ENCODE assay signal across 10 cellular contexts in genomic region chr1:40389871-40390560, GRCh38. TPM values are rescaled to one million over a fixed set of nuclear protein-coding genes. Genes with fewer than 3 reads are reported as not detected.
DNase-seq lines count a peak whose midpoint lies in the region; ATAC-seq and TF ChIP-seq lines count a peak whose summit lies in the region.
"Had no signal": no experiment of that assay in that cellular context is flagged by ENCODE, and none has a peak within 500 bp of the region (broad histone marks: within the 10 kb centered on the region; RNA-seq: fewer than 3 reads in every experiment).

No MANE protein-coding gene starts in this region.

- TF ChIP-seq EP300 in upper lobe of left lung (IDR thresholded peaks at IDR 0.05) = peak in 1 of 4 donors; percentile 52

- WGBS in lung, 2 donors = 45 to 59% methylated on average over 4 of the region's 4 CpGs
- 60 to 71% methylated on average over 4 of the region's 4 CpGs for WGBS in upper lobe of left lung, 2 donors

- peaks cover 92% of the 10 kb centered on the region for H3K4me1 Mint-ChIP-seq in activated T-cell treated with anti-CD3 and anti-CD28 coated beads, Interleukin-2, amount 50 U/mL, for 72 hours (ENCODE audit: low read depth)
- H3K4me1 Mint-ChIP-seq in brain = peaks cover 35% of the 10 kb centered on the region

- H3K36me3 ChIP-seq in lung (ENCODE audit: control insufficient read depth in 2 of 2, insufficient read depth in 2 of 2, low read length in 2 of 2) (peaks cover 0 to 2% of the 10 kb centered on the region in 2 donors), upper lobe of left lung (peaks cover 0 to 6% (median 0%) of the 10 kb centered on the region in 4 donors)

- peak overlapping the region; percentile 86 to 98 for H3K4me3 Mint-ChIP-seq in activated T-cell treated with anti-CD3 and anti-CD28 coated beads, Interleukin-2, amount 50 U/mL, for 72 hours
- peak overlapping the region in 1 of 5 experiments; percentile 60 for H3K4me3 Mint-ChIP-seq in brain

- H3K4me3 ChIP-seq in lung = no peak overlapping the region
- no peak overlapping the region for H3K4me3 ChIP-seq in upper lobe of left lung

- H3K4me1 ChIP-seq in lung (ENCODE audit: control insufficient read depth in 2 of 2, insufficient read depth in 2 of 2, low read length in 2 of 2) (peaks cover 7 to 10% of the 10 kb centered on the region in 2 donors), upper lobe of left lung (peaks cover 46 to 87% (median 64%) of the 10 kb centered on the region in 4 donors)
- H3K4me1 ChIP-seq: Caco-2 had no signal

- peak in 1 of 4 donors; percentile 69 for TF ChIP-seq POLR2A in upper lobe of left lung (IDR thresholded peaks at IDR 0.05)
- no peak for TF ChIP-seq POLR2A in erythroblast (IDR thresholded peaks at IDR 0.05; ENCODE audit: low read length)

- no peaks in the 10 kb centered on the region for H3K9me3 Mint-ChIP-seq in activated T-cell treated with anti-CD3 and anti-CD28 coated beads, Interleukin-2, amount 50 U/mL, for 72 hours
- no peaks in the 10 kb centered on the region for H3K9me3 Mint-ChIP-seq in brain

- H3K27me3 Mint-ChIP-seq in activated T-cell treated with anti-CD3 and anti-CD28 coated beads, Interleukin-2, amount 50 U/mL, for 72 hours (ENCODE audit: low read depth) = no peaks in the 10 kb centered on the region
- no peaks in the 10 kb centered on the region for H3K27me3 Mint-ChIP-seq in brain

- peaks cover 34 to 53% of the 10 kb centered on the region in 2 donors for H3K36me3 Mint-ChIP-seq in activated T-cell treated with anti-CD3 and anti-CD28 coated beads, Interleukin-2, amount 50 U/mL, for 72 hours (ENCODE audit: insufficient read depth in 2 of 2)
- peaks cover 29% of the 10 kb centered on the region for H3K36me3 Mint-ChIP-seq in brain

- H3K27ac ChIP-seq in lung (ENCODE audit: low read depth in 1 of 2, low read length in 1 of 2) = peak overlapping the region in 1 of 2 donors; percentile 6
- peak overlapping the region; percentile 77 to 93 (median 90) for H3K27ac ChIP-seq in upper lobe of left lung

- H3K9me3 ChIP-seq in lung (ENCODE audit: control insufficient read depth in 2 of 2, insufficient read depth in 1 of 2, low read length in 1 of 2) (no peaks in the 10 kb centered on the region), upper lobe of left lung (no peaks in the 10 kb centered on the region)
- H3K9me3 ChIP-seq: Caco-2 had no signal

- peak overlapping the region; percentile 91 for H3K27ac Mint-ChIP-seq in activated T-cell treated with anti-CD3 and anti-CD28 coated beads, Interleukin-2, amount 50 U/mL, for 72 hours
- peak overlapping the region in 3 of 5 experiments; percentile 43 to 71 (median 60) for H3K27ac Mint-ChIP-seq in brain

- H3K27me3 ChIP-seq in lung (ENCODE audit: control insufficient read depth, insufficient read depth) (no peaks in the 10 kb centered on the region), upper lobe of left lung (no peaks in the 10 kb centered on the region)

- ATAC-seq in activated T-cell treated with anti-CD3 and anti-CD28 coated beads, Interleukin-2, amount 50 U/mL, for 72 hours (replicated peaks in 1 of 2) = no peak
- ATAC-seq in lung (ENCODE audit: insufficient read depth, low FRiP score) = peak; percentile 20
- peak in 1 of 2 donors; percentile 66 for ATAC-seq in upper lobe of left lung (ENCODE audit: low FRiP score in 2 of 2)
- no peak for ATAC-seq in HG03457 (IDR thresholded peaks at IDR 0.05; ENCODE audit: unreplicated experiment)

- TF ChIP-seq CTCF in brain (conservative IDR thresholded peaks at IDR 0.05) = no peak
- no peak for TF ChIP-seq CTCF in lung (IDR thresholded peaks at IDR 0.05; ENCODE audit: control extremely low read depth, extremely low read depth)
- TF ChIP-seq CTCF in upper lobe of left lung (IDR thresholded peaks at IDR 0.05) = no peak

- DNase-seq in activated T-cell treated with anti-CD3 and anti-CD28 coated beads, Interleukin-2, amount 50 U/mL, for 72 hours = no peak
- no peak for DNase-seq in activated T-cell treated with anti-CD3 and anti-CD28 coated beads, Interleukin-2, amount 50 U/mL, for 48 hours
- DNase-seq in lung (ENCODE audit: low spot score) (peak; percentile 36), upper lobe of left lung (peak in 1 of 2 donors; percentile 56), erythroblast (lab: John Stamatoyannopoulos, UW) (no peak)
- no peak for DNase-seq in stimulated activated CD4-positive, alpha-beta T cell treated with anti-CD3 and anti-CD28 coated beads, Interleukin-4, amount 100 ng/mL, for 1 hour
- DNase-seq: NCI-H1092 treated with DMSO at 0.1 percent for 48 hours had no signal

RNA-seq across cellular contexts. Expression of gene SMAP2, which starts 16.5 kb away (rescaled TPM):
- total RNA-seq in activated T-cell treated with anti-CD3 and anti-CD28 coated beads, Interleukin-2, amount 50 U/mL, for 72 hours = 100 to 1,000 TPM; 487 to 586 TPM
- polyA plus RNA-seq in brain (ENCODE audit: insufficient read depth, low read depth, low replicate concordance) = 74.2 TPM
- 10 to 100 TPM; 31.0 to 71.6 TPM for total RNA-seq in lung
- polyA plus RNA-seq in lung = 100 to 1,000 TPM in 1 of 2 donors, 10 to 100 TPM in 1; 24.5 to 201 TPM
- total RNA-seq in upper lobe of left lung = 10 to 100 TPM; 68.7 to 95.3 (median 72.2) TPM

Comparison
In these comparisons a context has a peak if more than half of its experiments do, and no peak if none do; other contexts are left out.
1. RNA of gene SMAP2, which starts 16.5 kb away (total RNA-seq): 487 to 586 TPM in activated T-cell treated with anti-CD3 and anti-CD28 coated beads, Interleukin-2, amount 50 U/mL, for 72 hours; 68.7 to 95.3 TPM in upper lobe of left lung and 31.0 to 71.6 TPM in lung; every median in the first group is over 4 times any median in the second.